ENCODE assay signal across 29 cellular contexts in genomic region chr19:41499899-41500298, GRCh38. TPM values are rescaled to one million over a fixed set of nuclear protein-coding genes. Genes with fewer than 3 reads are reported as not detected.
DNase-seq lines count a peak whose midpoint lies in the region; ATAC-seq, FAIRE-seq and TF ChIP-seq lines count a peak whose summit lies in the region.
"Had no signal": no experiment of that assay in that cellular context is flagged by ENCODE, and none has a peak within 500 bp of the region (broad histone marks: within the 10 kb centered on the region; RNA-seq: fewer than 3 reads in every experiment).

No MANE protein-coding gene starts in this region.

- in situ Hi-C loops in ACHN (cut with HindIII; ENCODE audit: low pct_ligation_motif_present, low pct_unique_long_range_greater_than_20kb, low sequenced_read_pairs), result no loop called here

- H3K9ac ChIP-seq in stomach smooth muscle (ENCODE audit: low read length in 2 of 2), result peak overlapping the region in 1 of 2 donors; percentile 23

- H3K4me1 ChIP-seq in lung (ENCODE audit: control insufficient read depth in 2 of 2, insufficient read depth in 2 of 2, low read length in 2 of 2) (peaks cover 0 to 3% of the 10 kb centered on the region in 2 donors), stomach smooth muscle (ENCODE audit: control insufficient read depth, insufficient read depth, low read length) (no peaks in the 10 kb centered on the region)

- TF ChIP-seq CTCF in dorsolateral prefrontal cortex (IDR thresholded peaks at IDR 0.05 in 54 of 56, conservative IDR thresholded peaks at IDR 0.05 in 2 of 56; ENCODE audit: low read depth in 1 of 56, partially characterized antibody in 56 of 56) (no peak), lung (IDR thresholded peaks at IDR 0.05; ENCODE audit: control extremely low read depth, extremely low read depth) (no peak)

- intact Hi-C loops in dorsolateral prefrontal cortex (cut with DNase I), result no loop called here

- no peak for ATAC-seq in lung (ENCODE audit: insufficient read depth, low FRiP score)
- ATAC-seq: activated naive CD8-positive, alpha-beta T cell treated with anti-CD3 and anti-CD28 coated beads, Interleukin-2, amount 50 U/mL, for 24 hours; GM23338; stimulated activated naive B cell treated with anti-CD40 and anti-IgM and Interleukin-4, amounts not matched to agents 10 μg/mL and 1 μg/mL and 100 μg/mL, for 72 hours had no signal

- H3K4me3 ChIP-seq in dorsolateral prefrontal cortex (peak overlapping the region in 49 of 59 donors; percentile 3 to 57 (median 32)), lung (peak overlapping the region; percentile 55), stomach smooth muscle (ENCODE audit: low read length in 2 of 2) (peak overlapping the region in 1 of 2 donors; percentile 49)
- H3K4me3 ChIP-seq: GM23338 had no signal

- H3K27ac ChIP-seq in adipose tissue (ENCODE audit: low read depth, low read length) (peak overlapping the region; percentile 48), dorsolateral prefrontal cortex (peak overlapping the region in 40 of 59 donors; percentile 12 to 80 (median 56)), lung (ENCODE audit: low read depth in 1 of 2, low read length in 1 of 2) (peak overlapping the region; percentile 71 to 82), stomach smooth muscle (ENCODE audit: low read length) (peak overlapping the region; percentile 31)
- H3K27ac ChIP-seq: C4-2B had no signal

- H3K36me3 ChIP-seq in lung (ENCODE audit: control insufficient read depth in 2 of 2, insufficient read depth in 2 of 2, low read length in 2 of 2) (peaks cover 0 to under 1% of the 10 kb centered on the region in 2 donors), stomach smooth muscle (ENCODE audit: control insufficient read depth in 2 of 2, insufficient read depth in 2 of 2, low read length in 2 of 2) (no peaks in the 10 kb centered on the region)

- H3K27me3 ChIP-seq in dorsolateral prefrontal cortex (peaks cover 0 to 51% (median 12%) of the 10 kb centered on the region in 45 donors), lung (ENCODE audit: control insufficient read depth, insufficient read depth) (no peaks in the 10 kb centered on the region), stomach smooth muscle (ENCODE audit: control insufficient read depth in 1 of 2, insufficient read depth in 2 of 2, low read length in 2 of 2) (peaks cover 3 to 8% of the 10 kb centered on the region in 2 donors)

- FAIRE-seq in HTR-8/SVneo (lab: Jason Lieb, UNC), result no peak
- FAIRE-seq: small intestine had no signal

- 72 to 75% (median 73%) methylated on average over 10 of the region's 10 CpGs for WGBS in adipose tissue, 3 donors
- 68 to 87% methylated on average over 10 of the region's 10 CpGs for WGBS in lung, 2 donors

- H3K9me3 ChIP-seq in lung (ENCODE audit: control insufficient read depth in 2 of 2, insufficient read depth in 1 of 2, low read length in 1 of 2) (no peaks in the 10 kb centered on the region), stomach smooth muscle (ENCODE audit: control insufficient read depth in 2 of 2, low read length in 2 of 2) (no peaks in the 10 kb centered on the region)

- DNase-seq in dorsolateral prefrontal cortex (no peak), lung (ENCODE audit: low spot score) (no peak), NK-92 (lab: John Stamatoyannopoulos, UW; ENCODE audit: unreplicated experiment) (no peak), ACHN (no peak), HTR-8/SVneo (ENCODE audit: insufficient read length, low spot score) (no peak)
- no peak for DNase-seq in activated CD4-positive, alpha-beta T cell treated with anti-CD3 and anti-CD28 coated beads for 48 hours
- DNase-seq: activated CD4-positive, alpha-beta memory T cell treated with anti-CD3 and anti-CD28 coated beads for 36 hours; activated CD4-positive, CD25-positive, alpha-beta regulatory T cell; activated effector memory CD4-positive, alpha-beta T cell treated with Interleukin-2 at 50 U/mL for 16 hours; activated naive CD8-positive, alpha-beta T cell treated with anti-CD3 and anti-CD28 coated beads, Interleukin-2, amount 50 U/mL, for 24 hours; Calu3; cortex of kidney; Kasumi-1; mesenchymal stem cell; naive B cell; NCI-H1694 treated with DMSO at 0.1 percent for 48 hours; NCI-H2227 treated with DMSO at 0.1 percent for 48 hours; NCI-H748 treated with DMSO at 0.1 percent for 48 hours; SHP77 treated with DMSO at 0.1 percent for 48 hours; small intestine; stimulated activated CD4-positive, alpha-beta T cell treated with anti-CD3 and anti-CD28 coated beads, Interleukin-2, amount 100 ng/mL, for 48 hours; stimulated activated naive B cell treated with anti-CD40 and anti-IgM and Interleukin-4, amounts not matched to agents 10 μg/mL and 1 μg/mL and 100 μg/mL, for 72 hours; SW 1271 had no signal

RNA-seq across cellular contexts. Expression of gene ERICH4, which starts 56.9 kb away (rescaled TPM):
- polyA plus RNA-seq in adipose tissue (not detected), lung (under 1 TPM in 1 of 2 donors, not detected in 1; 0.16 TPM)
- total RNA-seq in dorsolateral prefrontal cortex (not detected), lung (not detected)
- total RNA-seq: activated CD4-positive, alpha-beta memory T cell treated with anti-CD3 and anti-CD28 coated beads for 36 hours; Calu3; Daoy; GM23338; omental fat pad had no signal
- polyA plus RNA-seq: GM23338 had no signal
